25 cellular contexts compared by ENCODE assay signal in the genomic region with DNA sequence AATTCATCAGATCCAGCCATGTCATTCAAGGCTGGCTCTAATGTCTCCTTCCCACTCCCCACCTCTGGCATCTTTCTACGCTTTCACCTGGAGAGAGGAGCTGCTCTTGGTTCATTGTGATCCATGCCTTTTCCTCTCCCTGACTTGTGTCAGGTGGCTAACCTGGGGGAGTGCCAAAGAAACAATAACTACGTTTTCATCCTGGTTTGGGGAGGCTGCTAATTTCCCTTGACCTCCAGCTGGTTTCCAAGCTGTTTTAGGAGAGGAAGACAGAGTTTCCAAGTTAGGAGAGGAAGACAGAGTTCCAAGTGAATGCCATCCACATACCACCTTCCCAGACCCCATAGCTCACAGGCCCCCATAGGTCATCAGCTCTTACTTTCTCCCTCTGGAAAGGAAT. TPM values are rescaled to one million over a fixed set of nuclear protein-coding genes. Genes with fewer than 3 reads are reported as not detected.
DNase-seq lines count a peak whose midpoint lies in the region; ATAC-seq, FAIRE-seq and TF ChIP-seq lines count a peak whose summit lies in the region.
"Had no signal": no experiment of that assay in that cellular context is flagged by ENCODE, and none has a peak within 500 bp of the region (broad histone marks: within the 10 kb centered on the region; RNA-seq: fewer than 3 reads in every experiment).

No MANE protein-coding gene starts in this region.

- CTCF ChIA-PET in H1 (lab: Charles Lee; ENCODE audit: partially characterized antibody), result no interaction called here

- H3K36me3 Mint-ChIP-seq in T-helper 17 cell (ENCODE audit: low read depth), result peaks cover 2% of the 10 kb centered on the region
- H3K36me3 Mint-ChIP-seq: CD4-positive, CD25-positive, alpha-beta regulatory T cell; CD8-positive, alpha-beta T cell had no signal

- no peak overlapping the region for H3K56ac ChIP-seq in H1 (replicated peaks; ENCODE audit: insufficient read length, low read depth, low read length)

- H3K23ac ChIP-seq in H1 (ENCODE audit: insufficient read length), result no peak overlapping the region

- no peak overlapping the region for H4K8ac ChIP-seq in H1 (ENCODE audit: extremely low read depth, insufficient read depth, low read length)

- no peak overlapping the region for H3K4me3 ChIP-seq in H1 (ENCODE audit: extremely low read depth in 1 of 4, insufficient read depth in 2 of 4, low read depth in 3 of 4, low read length in 4 of 4)
- H3K4me3 ChIP-seq: BLaER1, GM12878, GM23338, HAP-1 had no signal

- 85% methylated on average over 2 of the region's 2 CpGs; no CpG with 5 or more reads in 1 of the 2 experiments for WGBS in H1 (ENCODE audit: extremely low coverage in 1 of 2, insufficient coverage in 1 of 2, insufficient read length in 1 of 2, insufficient replicate concordance in 2 of 2, low coverage in 1 of 2, low lambda C conversion rate in 2 of 2, missing lambda C conversion rate in 1 of 2), 2 experiments

- H3K4me1 Mint-ChIP-seq in T-helper 17 cell, result no peaks in the 10 kb centered on the region
- H3K4me1 Mint-ChIP-seq: B cell, GM23338 had no signal

- no peak for TF ChIP-seq CTCF in H1 (IDR thresholded peaks at IDR 0.05; ENCODE audit: control extremely low read depth in 1 of 3, insufficient read depth in 1 of 3, low read depth in 1 of 3, low read length in 3 of 3)

- H2BK120ac ChIP-seq in H1 (replicated peaks; ENCODE audit: low read depth, low read length), result no peak overlapping the region

- H3K4me2 ChIP-seq in H1 (ENCODE audit: insufficient read depth in 1 of 2, low read depth in 2 of 2, low read length in 2 of 2), result no peak overlapping the region
- H3K4me2 ChIP-seq: BLaER1, GM23338 had no signal

- no peak overlapping the region for H2BK12ac ChIP-seq in H1 (ENCODE audit: low read depth, low read length)

- no peaks in the 10 kb centered on the region for H3K79me2 ChIP-seq in H1 (ENCODE audit: control insufficient read depth in 1 of 2, insufficient read depth in 2 of 2, low read length in 2 of 2)

- H3K27me3 Mint-ChIP-seq in T-helper 17 cell, result no peaks in the 10 kb centered on the region
- H3K27me3 Mint-ChIP-seq: CD4-positive, CD25-positive, alpha-beta regulatory T cell had no signal

- TF ChIP-seq RAD21 in H1 (IDR thresholded peaks at IDR 0.05 in 1 of 2, conservative IDR thresholded peaks at IDR 0.05 in 1 of 2; ENCODE audit: low read depth in 2 of 2, low read length in 2 of 2), result no peak

- no peaks in the 10 kb centered on the region for H3K27me3 ChIP-seq in H1 (replicated peaks in 1 of 4; ENCODE audit: control insufficient read depth in 3 of 4, extremely low read depth in 1 of 4, insufficient read depth in 3 of 4, low read length in 3 of 4)
- H3K27me3 ChIP-seq: BLaER1 had no signal

- DNase-seq in DMS 273 (lab: John Stamatoyannopoulos, UW; ENCODE audit: unreplicated experiment) (peak; percentile 61), DMS 273 treated with DMSO at 0.1 percent for 48 hours (lab: John Stamatoyannopoulos, UW) (no peak), T-helper 17 cell (no peak), H1 (ENCODE audit: low read depth in 1 of 2, low spot score in 2 of 2) (no peak), hepatic stellate cell (ENCODE audit: low spot score) (no peak)
- DNase-seq: Caco-2; CD4-positive, CD25-positive, alpha-beta regulatory T cell; CD8-positive, alpha-beta T cell; DMS153; DND-41; GDM1; HFFc6 had no signal

- H3K9ac ChIP-seq in H1 (replicated peaks in 1 of 4; ENCODE audit: extremely low read depth in 1 of 4, low read depth in 3 of 4, low read length in 3 of 4), result no peak overlapping the region
- H3K9ac ChIP-seq: BLaER1 had no signal

- H3K27ac Mint-ChIP-seq in T-helper 17 cell, result peak overlapping the region; percentile 29
- H3K27ac Mint-ChIP-seq: B cell; CD4-positive, CD25-positive, alpha-beta regulatory T cell; CD8-positive, alpha-beta T cell; GM23338; HFFc6 had no signal

- H3K4ac ChIP-seq in H1 (replicated peaks; ENCODE audit: insufficient read length, low read depth, low read length), result no peak overlapping the region

- H3K36me3 ChIP-seq in H1 (ENCODE audit: control insufficient read depth in 2 of 4, insufficient read depth in 4 of 4, low read length in 3 of 4), result no peaks in the 10 kb centered on the region
- H3K36me3 ChIP-seq: BLaER1, HAP-1 had no signal

- H3K9me3 ChIP-seq in T-helper 17 cell (ENCODE audit: control insufficient read depth, low read length, poor library complexity, severe bottlenecking) (no peaks in the 10 kb centered on the region), H1 (ENCODE audit: insufficient read depth in 2 of 2, low read depth in 1 of 2, low read length in 1 of 2) (no peaks in the 10 kb centered on the region)
- H3K9me3 ChIP-seq: BLaER1, Caco-2, HAP-1 had no signal

- H3K4me1 ChIP-seq in H1 (replicated peaks in 1 of 4; ENCODE audit: control insufficient read depth in 3 of 4, insufficient read depth in 4 of 4, low read length in 3 of 4), result no peaks in the 10 kb centered on the region
- H3K4me1 ChIP-seq: BLaER1, Caco-2, HAP-1 had no signal

- no peak for TF ChIP-seq EP300 in H1 (IDR thresholded peaks at IDR 0.05; ENCODE audit: borderline replicate concordance in 1 of 2, low read depth in 2 of 2, low read length in 2 of 2)

- no peak overlapping the region for H4K91ac ChIP-seq in H1 (replicated peaks; ENCODE audit: insufficient read length, low read length)

- no peak overlapping the region for H3K18ac ChIP-seq in H1 (ENCODE audit: extremely low read depth, low read length)

- no peak for FAIRE-seq in H1 (lab: Jason Lieb, UNC)
- FAIRE-seq: A204.1, D721Med, GM12878, GM19239, H54 had no signal

- H4K5ac ChIP-seq in H1 (ENCODE audit: insufficient read length, low read depth, low read length), result no peak overlapping the region

- no peak overlapping the region for H3K14ac ChIP-seq in H1 (ENCODE audit: insufficient read length)

- H2BK20ac ChIP-seq in H1 (ENCODE audit: low read length), result no peak overlapping the region

- POLR2A ChIA-PET in H1 (lab: Charles Lee; ENCODE audit: partially characterized antibody), result no interaction called here

- H4K20me1 ChIP-seq in H1 (replicated peaks in 1 of 2; ENCODE audit: control insufficient read depth in 1 of 2, insufficient read depth in 2 of 2, low read length in 2 of 2), result no peaks in the 10 kb centered on the region
- H4K20me1 ChIP-seq: BLaER1 had no signal

- no peak overlapping the region for H2AK5ac ChIP-seq in H1 (ENCODE audit: low read depth, low read length)

- no peaks in the 10 kb centered on the region for H3K79me1 ChIP-seq in H1 (ENCODE audit: low read depth, low read length)

- no peak overlapping the region for H3K27ac ChIP-seq in H1 (ENCODE audit: low read depth, low read length)
- H3K27ac ChIP-seq: 22Rv1, BLaER1, C4-2B had no signal

- H3K4me3 Mint-ChIP-seq in T-helper 17 cell, result no peak overlapping the region
- H3K4me3 Mint-ChIP-seq: B cell; CD4-positive, CD25-positive, alpha-beta regulatory T cell; CD8-positive, alpha-beta T cell; GM23338; HFFc6 had no signal

- 0 out of 2 replicates have a peak overlapping the region, but pooled peaks have one; percentile 53 for H2AFZ ChIP-seq in H1 (ENCODE audit: low read length)
- H2AFZ ChIP-seq: GM23338 had no signal

- ATAC-seq in T-helper 17 cell, result no peak
- no peak for ATAC-seq in HG03354 (IDR thresholded peaks at IDR 0.05; ENCODE audit: poor library complexity, severe bottlenecking, unreplicated experiment)
- ATAC-seq: CD8-positive, alpha-beta T cell; GM12878; GM23338 had no signal

- H3K23me2 ChIP-seq in H1 (ENCODE audit: low read depth, low read length), result no peaks in the 10 kb centered on the region

- no peak for TF ChIP-seq POLR2A in H1 (IDR thresholded peaks at IDR 0.05; ENCODE audit: control extremely low read depth in 1 of 2, low read depth in 2 of 2, low read length in 2 of 2)

- H2BK5ac ChIP-seq in H1 (ENCODE audit: low read depth, low read length), result no peak overlapping the region

- H2BK15ac ChIP-seq in H1 (ENCODE audit: low read length), result no peak overlapping the region

TF ChIP-seq in H1, 55 proteins besides CTCF, POLR2A, EP300 and RAD21:
- TF ChIP-seq BACH1 (IDR thresholded peaks at IDR 0.05; ENCODE audit: low read length), result no peak
- no peak for TF ChIP-seq SIN3A (conservative IDR thresholded peaks at IDR 0.05 in 1 of 2, IDR thresholded peaks at IDR 0.05 in 1 of 2; ENCODE audit: low read depth in 1 of 2, low read length in 2 of 2)
- TF ChIP-seq SUZ12 (IDR thresholded peaks at IDR 0.05; ENCODE audit: low read length), result no peak
- no peak for TF ChIP-seq SAP30 (IDR thresholded peaks at IDR 0.05; ENCODE audit: insufficient read depth, insufficient replicate concordance, low read length)
- TF ChIP-seq SRF (IDR thresholded peaks at IDR 0.05; ENCODE audit: low read depth, low read length), result no peak
- no peak for TF ChIP-seq GABPA (IDR thresholded peaks at IDR 0.05; ENCODE audit: borderline replicate concordance, insufficient read depth, low read length)
- TF ChIP-seq CBX8 (IDR thresholded peaks at IDR 0.05; ENCODE audit: borderline replicate concordance, low read depth, low read length), result no peak
- TF ChIP-seq FOSL1 (IDR thresholded peaks at IDR 0.05; ENCODE audit: insufficient read depth, low read depth, low read length), result no peak
TF ChIP-seq in H1: peak in this region for 0.

RNA-seq across cellular contexts. Expression of a gene that starts 40.0 kb away (rescaled TPM):
- total RNA-seq in T-helper 17 cell, result 10 to 100 TPM; 20.2 to 22.5 TPM
- 0.38 and 0.60 TPM in 2 replicates for total RNA-seq in H1 (2021; fragmentation: NEBNext Ultra II Directional; extraction: Animal tissue kit (Norgen Biotek cat#: 25700))
- 0.36 and 0.39 TPM in 2 replicates for polyA plus RNA-seq in H1 (2011; rRNA removed)
- 0.35 TPM for polyA plus RNA-seq in H1 (2011; cell fraction: cytosol; rRNA removed)
- 0.21 TPM for polyA plus RNA-seq in H1 (2011; cell fraction: nucleus; rRNA removed)
- polyA plus RNA-seq in H1 (2012, experiment 1 of 2), result 0.25 to 0.32 TPM (median 0.27 TPM) in 3 of 4 replicates, not detected in the other
- polyA plus RNA-seq in H1 (2012, experiment 2 of 2), result 0.16 TPM
- 0.22 TPM for polyA plus RNA-seq in H1 (2013, experiment 1 of 2)
- 0.26 TPM for polyA plus RNA-seq in H1 (2013, experiment 2 of 2)
- 0.38 and 1.6 TPM in 2 replicates for polyA minus RNA-seq in H1 (2011; rRNA and poly(A)+ RNA removed)
- polyA minus RNA-seq in H1 (2011; cell fraction: cytosol; rRNA and poly(A)+ RNA removed), result not detected
- 1.8 TPM for polyA minus RNA-seq in H1 (2011; cell fraction: nucleus; rRNA and poly(A)+ RNA removed)
- total RNA-seq: B cell, HFFc6 had no signal
- polyA plus RNA-seq: AG04450, GM23338 had no signal

Comparison
In these comparisons a context has a peak if more than half of its experiments do, and no peak if none do; other contexts are left out.
1. RNA of a gene that starts 40.0 kb away (total RNA-seq): 20.2 to 22.5 TPM in T-helper 17 cell; 0.38 to 0.60 TPM in H1; every median in the first group is over 10 times any median in the second.